ENCODE assay signal across 5 cellular contexts in genomic region chr1:8227674-8228073, GRCh38.
DNase-seq lines count a peak whose midpoint lies in the region; ATAC-seq, FAIRE-seq and TF ChIP-seq lines count a peak whose summit lies in the region.
"Not testable (repeated sequence)": the region's sequence is repeated elsewhere in the genome, so short reads cannot be mapped to it uniquely, and the experiment has no call there.

No MANE protein-coding gene starts in this region.

- H2AFZ ChIP-seq in K562 (ENCODE audit: low read depth, low read length); HepG2 (ENCODE audit: low read length); neuronal stem cell (ENCODE audit: low read length): not testable (repeated sequence)

- TF ChIP-seq RAD21 in A549 (conservative IDR thresholded peaks at IDR 0.05 in 1 of 2, IDR thresholded peaks at IDR 0.05 in 1 of 2); K562 (CRISPR knock-in tag; conservative IDR thresholded peaks at IDR 0.05 in 1 of 2, IDR thresholded peaks at IDR 0.05 in 1 of 2); HepG2 (CRISPR knock-in tag; IDR thresholded peaks at IDR 0.05): not testable (repeated sequence)

- H3K79me2 ChIP-seq in K562 (ENCODE audit: control insufficient read depth, insufficient read depth, low read length); HepG2 (ENCODE audit: insufficient read depth, low read length): not testable (repeated sequence)

- not testable (repeated sequence) for H3K36me3 ChIP-seq in Panc1 (ENCODE audit: control insufficient read depth, insufficient read depth, low read length); K562 (ENCODE audit: control insufficient read depth, insufficient read depth, low read length); HepG2 (replicated peaks in 1 of 2; ENCODE audit: control insufficient read depth in 1 of 2, insufficient read depth in 2 of 2, low read length in 2 of 2); neuronal stem cell (replicated peaks in 1 of 2; ENCODE audit: control insufficient read depth in 2 of 2, insufficient read depth in 2 of 2, low read length in 2 of 2)

- not testable (repeated sequence) for H3K4me2 ChIP-seq in A549; K562 (ENCODE audit: insufficient read depth, low read length); HepG2 (ENCODE audit: low read depth, low read length); neuronal stem cell (ENCODE audit: insufficient read depth, low read length, poor library complexity, severe bottlenecking)

- H4K20me1 ChIP-seq in K562 (replicated peaks; ENCODE audit: control insufficient read depth, insufficient read depth, low read length); HepG2 (ENCODE audit: insufficient read depth, low read length): not testable (repeated sequence)

- H3K23ac ChIP-seq in neuronal stem cell (ENCODE audit: low read depth, low read length, poor library complexity): not testable (repeated sequence)

- peaks cover 17% of the 10 kb centered on the region for H3K4me1 ChIP-seq in A549
- H3K4me1 ChIP-seq in Panc1 (ENCODE audit: control insufficient read depth, insufficient read depth, low read length): peaks cover 12% of the 10 kb centered on the region
- not testable (repeated sequence) for H3K4me1 ChIP-seq in K562 (replicated peaks in 1 of 2; ENCODE audit: control insufficient read depth in 2 of 2, insufficient read depth in 2 of 2, low read length in 2 of 2); neuronal stem cell (ENCODE audit: control insufficient read depth in 2 of 2, insufficient read depth in 1 of 2, low read depth in 1 of 2, low read length in 2 of 2)
- peaks cover 56% of the 10 kb centered on the region for H3K4me1 ChIP-seq in HepG2 (ENCODE audit: insufficient read depth, low read length)

- not testable (repeated sequence) for H3K14ac ChIP-seq in neuronal stem cell (ENCODE audit: low read length)

- H3K4me3 ChIP-seq in A549; Panc1 (ENCODE audit: low read depth in 2 of 2, low read length in 2 of 2); K562; HepG2 (replicated peaks in 1 of 3; ENCODE audit: insufficient read depth in 1 of 3, low read depth in 2 of 3, low read length in 3 of 3); neuronal stem cell (ENCODE audit: low read length in 2 of 2): not testable (repeated sequence)

- H3K18ac ChIP-seq in neuronal stem cell (ENCODE audit: low read length): peak overlapping the region; percentile 55

- 87% methylated on average over 2 of the region's 2 CpGs for WGBS in A549 (ENCODE audit: missing lambda C conversion rate)
- WGBS in K562 (ENCODE audit: insufficient coverage, low coverage, missing lambda C conversion rate): 7% methylated on average over 1 of the region's 2 CpGs
- 96% methylated on average over 2 of the region's 2 CpGs for whole genome bisulfite sequencing in HepG2 (ENCODE audit: low lambda C conversion rate)
- WGBS in neuronal stem cell (ENCODE audit: extremely low coverage in 2 of 2, insufficient read length in 2 of 2, insufficient replicate concordance in 1 of 2), 2 donors: no CpG with 5 or more reads among the region's 2 CpGs

- H2BK12ac ChIP-seq in neuronal stem cell (ENCODE audit: low read length): not testable (repeated sequence)

- not testable (repeated sequence) for H3K79me1 ChIP-seq in neuronal stem cell (ENCODE audit: low read depth, low read length)

- H3K27ac ChIP-seq in A549 (peak overlapping the region; percentile 50 to 54; a peak in 3 of 6 replicates), Panc1 (ENCODE audit: low read length) (peak overlapping the region; percentile 82; the same call in 1 of the 2 replicates)
- H3K27ac ChIP-seq in K562 (ENCODE audit: extremely low read depth, low read depth, low read length); HepG2 (ENCODE audit: extremely low read length, insufficient read depth, low read length); neuronal stem cell (replicated peaks; ENCODE audit: low read length): not testable (repeated sequence)

- TF ChIP-seq CTCF in A549 (IDR thresholded peaks at IDR 0.05); Panc1 (IDR thresholded peaks at IDR 0.05); K562 (IDR thresholded peaks at IDR 0.05 in 2 of 3, conservative IDR thresholded peaks at IDR 0.05 in 1 of 3; ENCODE audit: insufficient read depth in 2 of 3, low read depth in 1 of 3, low read length in 3 of 3); HepG2 (CRISPR knock-in tag; IDR thresholded peaks at IDR 0.05): not testable (repeated sequence)

- H2BK15ac ChIP-seq in neuronal stem cell (ENCODE audit: low read length): not testable (repeated sequence)

- not testable (repeated sequence) for FAIRE-seq in A549 (lab: Jason Lieb, UNC); K562 (lab: Jason Lieb, UNC); HepG2 (lab: Jason Lieb, UNC)

- POLR2A ChIA-PET in A549 (lab: Yijun Ruan, JAX); Panc1 (lab: Charles Lee); K562 (lab: Yijun Ruan, JAX); HepG2 (lab: Yijun Ruan, JAX): not testable (repeated sequence)

- not testable (repeated sequence) for H4K91ac ChIP-seq in neuronal stem cell (ENCODE audit: low read depth, low read length, poor library complexity)

- TF ChIP-seq EP300 in A549 (IDR thresholded peaks at IDR 0.05); K562 (IDR thresholded peaks at IDR 0.05; ENCODE audit: low read length); HepG2 (IDR thresholded peaks at IDR 0.05; ENCODE audit: low read depth in 2 of 2, low read length in 2 of 2); HepG2 (CRISPR knock-in tag; IDR thresholded peaks at IDR 0.05; ENCODE audit: borderline replicate concordance): not testable (repeated sequence)

- in situ Hi-C loops in Panc1 (cut with HindIII; ENCODE audit: low pct_unique_long_range_greater_than_20kb, low sequenced_read_pairs); K562 (cut with MboI); HepG2 (cut with HindIII; ENCODE audit: extremely low pct_ligation_motif_present, low pct_unique_long_range_greater_than_20kb): not testable (repeated sequence)

- not testable (repeated sequence) for ATAC-seq in A549, Panc1, K562, HepG2

- not testable (repeated sequence) for H2BK5ac ChIP-seq in neuronal stem cell (ENCODE audit: low read length)

- CTCF ChIA-PET in A549 (lab: Yijun Ruan, JAX) (interaction anchor here (0.6 to 1.3 kb wide), 2 partner anchors 10 to 145 kb away, joined by 3 to 4 read pairs; no protein-coding TSS in a partner anchor), Panc1 (lab: Charles Lee) (interaction anchor here (0.6 kb wide), 1 partner anchor 86 kb away, joined by 3 read pairs; no protein-coding TSS in a partner anchor)
- CTCF ChIA-PET in K562 (lab: Yijun Ruan, JAX; ENCODE audit: low intra/inter-chr PET ratio); HepG2 (lab: Yijun Ruan, JAX; ENCODE audit: low intra/inter-chr PET ratio, low total read pairs): not testable (repeated sequence)

- intact Hi-C loops in Panc1 (cut with micrococcal nuclease; ENCODE audit: unreplicated experiment); K562 (cut with micrococcal nuclease); HepG2 (cut with micrococcal nuclease; ENCODE audit: unreplicated experiment): not testable (repeated sequence)

- not testable (repeated sequence) for BruUV-seq in Panc1 (replicated peaks; lab: Mats Ljungman, UMichigan); K562 (replicated peaks; lab: Mats Ljungman, UMichigan); HepG2 (replicated peaks; lab: Mats Ljungman, UMichigan)

- H3K9me3 ChIP-seq in A549; Panc1 (ENCODE audit: control insufficient read depth, insufficient read depth, low read depth, low read length); K562 (replicated peaks; ENCODE audit: control insufficient read depth, insufficient read depth, low read depth, low read length); HepG2 (ENCODE audit: low read length); neuronal stem cell (replicated peaks in 1 of 2; ENCODE audit: control insufficient read depth in 2 of 2, insufficient read depth in 1 of 2, low read depth in 1 of 2, low read length in 2 of 2): not testable (repeated sequence)

- not testable (repeated sequence) for H3K9me1 ChIP-seq in K562 (ENCODE audit: control insufficient read depth, insufficient read depth, low read length)

- H3K9ac ChIP-seq in K562 (ENCODE audit: insufficient read depth in 1 of 2, low read depth in 2 of 2, low read length in 2 of 2); HepG2 (ENCODE audit: insufficient read depth, low read depth, low read length); neuronal stem cell (ENCODE audit: low read depth, low read length, poor library complexity): not testable (repeated sequence)

- not testable (repeated sequence) for H3K27me3 ChIP-seq in Panc1 (ENCODE audit: control insufficient read depth, insufficient read depth, low read length); HepG2 (ENCODE audit: control insufficient read depth in 1 of 2, insufficient read depth in 2 of 2, low read length in 2 of 2); neuronal stem cell (ENCODE audit: control insufficient read depth in 3 of 3, insufficient read depth in 3 of 3, low read depth in 1 of 3, low read length in 3 of 3)
- peaks cover 26 to 58% of the 10 kb centered on the region in 2 experiments for H3K27me3 ChIP-seq in K562 (ENCODE audit: control insufficient read depth in 2 of 2, insufficient read depth in 2 of 2, low read length in 2 of 2)

- H2BK120ac ChIP-seq in neuronal stem cell (ENCODE audit: low read depth, low read length): not testable (repeated sequence)

- not testable (repeated sequence) for H4K8ac ChIP-seq in neuronal stem cell (ENCODE audit: low read depth, low read length)

- H2AK5ac ChIP-seq in neuronal stem cell (ENCODE audit: low read depth, low read length): not testable (repeated sequence)

- not testable (repeated sequence) for H3K4ac ChIP-seq in neuronal stem cell (ENCODE audit: low read length)

- DNase-seq in A549 (ENCODE audit: low read depth in 1 of 2, low spot score in 1 of 2); Panc1 (ENCODE audit: low read depth, low spot score); K562 (ENCODE audit: extremely low read depth in 1 of 4, low spot score in 3 of 4); HepG2 (ENCODE audit: low spot score); neuronal stem cell (ENCODE audit: low spot score): not testable (repeated sequence)

- not testable (repeated sequence) for TF ChIP-seq POLR2A in A549 (IDR thresholded peaks at IDR 0.05; ENCODE audit: low read length); K562 (conservative IDR thresholded peaks at IDR 0.05); HepG2 (IDR thresholded peaks at IDR 0.05; ENCODE audit: insufficient read depth in 1 of 2, low read depth in 2 of 2, low read length in 2 of 2)
